In the genomic region with DNA sequence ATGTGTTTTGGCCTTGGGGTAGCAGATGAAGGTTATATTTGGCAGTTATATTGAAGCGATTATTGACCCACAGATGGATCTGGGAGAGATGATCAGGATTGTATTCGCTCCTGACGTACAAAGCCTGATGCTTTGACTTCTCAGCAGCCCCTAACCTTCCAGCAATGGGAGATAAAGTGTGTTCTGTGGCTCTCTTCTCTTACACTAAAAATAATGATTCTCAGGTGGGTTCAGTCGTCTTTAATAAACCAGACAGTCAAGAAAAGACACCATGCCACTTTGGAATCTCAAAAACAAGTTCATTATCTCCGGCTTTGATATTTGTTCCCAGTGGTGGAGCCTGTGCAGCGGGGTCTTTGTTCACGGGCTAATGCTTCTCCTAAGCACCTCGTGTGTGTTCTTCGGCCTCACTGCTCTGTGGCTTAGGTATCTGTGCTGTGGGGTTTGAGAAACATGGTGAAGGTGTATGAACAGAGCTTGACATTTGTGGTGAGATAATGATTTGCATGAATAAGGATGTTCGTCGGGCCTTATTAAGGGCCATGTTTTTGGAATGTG, we compare ENCODE assay signal across 8 cellular contexts.
DNase-seq lines count a peak whose midpoint lies in the region; ATAC-seq and TF ChIP-seq lines count a peak whose summit lies in the region.

No MANE protein-coding gene starts in this region.

- peak overlapping the region; percentile 80 for H3K4me2 ChIP-seq in Loucy (ENCODE audit: low read depth, low read length, poor library complexity, severe bottlenecking)

- H3K36me3 Mint-ChIP-seq in nephron (ENCODE audit: low read depth) = peaks cover 6% of the 10 kb centered on the region

- TF ChIP-seq CTCF in AG10803 (conservative IDR thresholded peaks at IDR 0.05; ENCODE audit: low read length) = no peak
- TF ChIP-seq CTCF in Loucy (conservative IDR thresholded peaks at IDR 0.05; ENCODE audit: low read length) = no peak
- TF ChIP-seq CTCF in coronary artery (IDR thresholded peaks at IDR 0.05) = no peak
- no peak for TF ChIP-seq CTCF in nephron (IDR thresholded peaks at IDR 0.05; ENCODE audit: unreplicated experiment in 3 of 3)

- peaks cover 49% of the 10 kb centered on the region for H3K4me1 Mint-ChIP-seq in nephron

- no peaks in the 10 kb centered on the region for H3K9me3 Mint-ChIP-seq in nephron

- no peaks in the 10 kb centered on the region for H3K9me3 ChIP-seq in Loucy (ENCODE audit: insufficient read depth, low read depth, low read length)

- peak overlapping the region; percentile 86 for H3K4me3 ChIP-seq in AG10803 (ENCODE audit: low read length)
- H3K4me3 ChIP-seq in Loucy (ENCODE audit: low read length, poor library complexity, severe bottlenecking) = peak overlapping the region; percentile 99
- peak overlapping the region; percentile 99 for H3K4me3 ChIP-seq in coronary artery

- H3K27me3 Mint-ChIP-seq in nephron (ENCODE audit: low read depth) = peaks cover 10% of the 10 kb centered on the region

- H3K9ac ChIP-seq in Loucy (ENCODE audit: low read depth, low read length, poor library complexity, severe bottlenecking) = peak overlapping the region; percentile 98

- no peaks in the 10 kb centered on the region for H3K36me3 ChIP-seq in Loucy (ENCODE audit: insufficient read depth, low read length)

- H2AFZ ChIP-seq in Loucy (ENCODE audit: low read length) = no peak overlapping the region

- peak overlapping the region; percentile 93 to 95 for H3K27ac ChIP-seq in coronary artery

- no peak for ATAC-seq in HG03469 (IDR thresholded peaks at IDR 0.05; ENCODE audit: unreplicated experiment)
- no peak for ATAC-seq in GM19395 (IDR thresholded peaks at IDR 0.05; ENCODE audit: unreplicated experiment)
- ATAC-seq in HG03045 (IDR thresholded peaks at IDR 0.05; ENCODE audit: unreplicated experiment) = no peak

- peaks cover 5% of the 10 kb centered on the region for H3K27me3 ChIP-seq in Loucy (ENCODE audit: insufficient read depth, low read length, poor library complexity, severe bottlenecking)

- H3K9me2 ChIP-seq in Loucy (replicated peaks; ENCODE audit: low read depth, low read length) = no peaks in the 10 kb centered on the region

- peak overlapping the region; percentile 40 to 80 (median 76) for H3K27ac Mint-ChIP-seq in nephron

- H3K4me1 ChIP-seq in Loucy (ENCODE audit: insufficient read depth, low read length, poor library complexity, severe bottlenecking) = peaks cover 61% of the 10 kb centered on the region

- peaks cover 68% of the 10 kb centered on the region for H3K79me2 ChIP-seq in Loucy (ENCODE audit: insufficient read depth, low read length)

- peak overlapping the region; percentile 82 to 94 (median 90) for H3K4me3 Mint-ChIP-seq in nephron

- H3F3A ChIP-seq in Loucy (ENCODE audit: low read depth) = no peaks in the 10 kb centered on the region

- DNase-seq in AG10803 (ENCODE audit: low read depth) = no peak
- DNase-seq in coronary artery (ENCODE audit: low spot score) = peak; percentile 41
- no peak for DNase-seq in COLO829 (ENCODE audit: low spot score)

- peaks cover 13% of the 10 kb centered on the region for H4K20me1 ChIP-seq in Loucy (ENCODE audit: insufficient read depth, low read length, poor library complexity, severe bottlenecking)
